Comparison of ENCODE assay signal across 27 cellular contexts in genomic region chr21:45147473-45148315, GRCh38.
DNase-seq lines count a peak whose midpoint lies in the region; ATAC-seq and TF ChIP-seq lines count a peak whose summit lies in the region.
"Had no signal": no experiment of that assay in that cellular context is flagged by ENCODE, and none has a peak within 500 bp of the region (broad histone marks: within the 10 kb centered on the region; RNA-seq: fewer than 3 reads in every experiment).

No MANE protein-coding gene starts in this region.

- no peak overlapping the region for H3K4me3 Mint-ChIP-seq in activated CD4-positive, alpha-beta memory T cell treated with anti-CD3 and anti-CD28 coated beads, Interleukin-2, amount 10 ng/mL, durations not matched to agents 7 days and 5 days
- H3K4me3 Mint-ChIP-seq in activated CD4-positive, alpha-beta memory T cell treated with anti-CD3 and anti-CD28 coated beads for 36 hours: no peak overlapping the region
- H3K4me3 Mint-ChIP-seq: activated CD4-positive, alpha-beta T cell treated with anti-CD3 and anti-CD28 coated beads, Interleukin-2, amount 10 ng/mL, durations not matched to agents 24 days and 14 days; activated naive CD8-positive, alpha-beta T cell treated with anti-CD3 and anti-CD28 coated beads, Interleukin-2, amount 10 ng/mL, durations not matched to agents 7 days and 5 days; memory B cell; stimulated activated naive CD8-positive, alpha-beta T cell treated with anti-CD3 and anti-CD28 coated beads, Interleukin-15, Interleukin-2, amounts not matched to agents 100 ng/mL and 50 ng/mL, for 24 hours had no signal

- H3K27me3 Mint-ChIP-seq in activated CD4-positive, alpha-beta memory T cell treated with anti-CD3 and anti-CD28 coated beads, Interleukin-2, amount 10 ng/mL, durations not matched to agents 7 days and 5 days: no peaks in the 10 kb centered on the region
- H3K27me3 Mint-ChIP-seq in activated CD4-positive, alpha-beta memory T cell treated with anti-CD3 and anti-CD28 coated beads for 36 hours: no peaks in the 10 kb centered on the region
- H3K27me3 Mint-ChIP-seq: activated CD4-positive, alpha-beta T cell treated with anti-CD3 and anti-CD28 coated beads, Interleukin-2, amount 10 ng/mL, durations not matched to agents 24 days and 14 days; activated naive CD8-positive, alpha-beta T cell treated with anti-CD3 and anti-CD28 coated beads, Interleukin-2, amount 10 ng/mL, durations not matched to agents 7 days and 5 days; stimulated activated naive CD8-positive, alpha-beta T cell treated with anti-CD3 and anti-CD28 coated beads, Interleukin-15, Interleukin-2, amounts not matched to agents 100 ng/mL and 50 ng/mL, for 24 hours had no signal

- H3K9me3 ChIP-seq in skeletal muscle satellite cell (replicated peaks; ENCODE audit: low read length): no peaks in the 10 kb centered on the region
- H3K9me3 ChIP-seq: transverse colon had no signal

- peaks cover 68% of the 10 kb centered on the region for H3K4me1 ChIP-seq in skeletal muscle satellite cell (ENCODE audit: control insufficient read depth, insufficient read depth, low read length)

- no peak for TF ChIP-seq POLR2A in GM18505 (IDR thresholded peaks at IDR 0.05; ENCODE audit: borderline replicate concordance, extremely low read depth, insufficient read depth, insufficient read length)

- POLR2A ChIA-PET in activated CD4-positive, alpha-beta memory T cell treated with anti-CD3 and anti-CD28 coated beads, Interleukin-2, amount 10 ng/mL, durations not matched to agents 7 days and 5 days (lab: Charles Lee): interaction anchor here (1.4 kb wide), 1 partner anchor 140 kb away, joined by 4 read pairs; the partner anchor contains the start of gene POFUT2
- POLR2A ChIA-PET in activated CD4-positive, alpha-beta memory T cell treated with anti-CD3 and anti-CD28 coated beads for 36 hours (lab: Charles Lee): no interaction called here

- peaks cover 23% of the 10 kb centered on the region for H3K4me1 Mint-ChIP-seq in activated CD4-positive, alpha-beta memory T cell treated with anti-CD3 and anti-CD28 coated beads, Interleukin-2, amount 10 ng/mL, durations not matched to agents 7 days and 5 days
- H3K4me1 Mint-ChIP-seq in activated CD4-positive, alpha-beta memory T cell treated with anti-CD3 and anti-CD28 coated beads for 36 hours (ENCODE audit: low read depth): peaks cover 11% of the 10 kb centered on the region

- peak overlapping the region; percentile 9 for H3K4me2 ChIP-seq in skeletal muscle satellite cell (ENCODE audit: low read length)
- H3K4me2 ChIP-seq: KMS-11 had no signal

- ATAC-seq in GM18505 (IDR thresholded peaks at IDR 0.05; ENCODE audit: unreplicated experiment) (no peak), GM19452 (IDR thresholded peaks at IDR 0.05; ENCODE audit: unreplicated experiment) (no peak)

- CTCF ChIA-PET in activated CD4-positive, alpha-beta memory T cell treated with anti-CD3 and anti-CD28 coated beads, Interleukin-2, amount 10 ng/mL, durations not matched to agents 7 days and 5 days (lab: Charles Lee): interaction anchor here (1.0 to 1.6 kb wide), 3 partner anchors 10 to 11 kb away, joined by 3 to 5 read pairs (median 3); no protein-coding TSS in a partner anchor
- CTCF ChIA-PET in activated CD4-positive, alpha-beta memory T cell treated with anti-CD3 and anti-CD28 coated beads for 36 hours (lab: Charles Lee): interaction anchor here (1.4 to 3.6 kb wide), 2 partner anchors 7 to 10 kb away, joined by 6 to 30 read pairs; no protein-coding TSS in a partner anchor

- DNase-seq in activated CD4-positive, alpha-beta memory T cell treated with anti-CD3 and anti-CD28 coated beads, Interleukin-2, amount 10 ng/mL, durations not matched to agents 7 days and 5 days: peak; percentile 13
- no peak for DNase-seq in activated CD4-positive, alpha-beta memory T cell treated with anti-CD3 and anti-CD28 coated beads for 36 hours
- DNase-seq in M059J (ENCODE audit: low read depth): peak; percentile 25
- DNase-seq in islet precursor cell: peak; percentile 52
- no peak for DNase-seq in NCI-H2081 treated with DMSO at 0.1 percent for 48 hours (lab: John Stamatoyannopoulos, UW)
- DNase-seq: activated CD4-positive, alpha-beta T cell treated with anti-CD3 and anti-CD28 coated beads, Interleukin-2, amount 10 ng/mL, durations not matched to agents 24 days and 14 days; activated naive CD8-positive, alpha-beta T cell treated with anti-CD3 and anti-CD28 coated beads, Interleukin-2, amount 10 ng/mL, durations not matched to agents 7 days and 5 days; AML-193; cerebellar nuclear complex; DMS53; GDM1; H7; kidney glomerular epithelial cell; MV-4-11; NCI-H146; NCI-H526; occipital lobe; stimulated activated CD4-positive, alpha-beta T cell treated with anti-CD3 and anti-CD28 coated beads, Interleukin-12 subunit alpha, Interleukin-12 subunit beta, amount 100 ng/mL, for 4 hours; stimulated activated CD4-positive, alpha-beta T cell treated with anti-CD3 and anti-CD28 coated beads, Interleukin-4, amount 100 ng/mL, for 4 hours; T-helper 2 cell; transverse colon had no signal

- H3K36me3 Mint-ChIP-seq in activated CD4-positive, alpha-beta memory T cell treated with anti-CD3 and anti-CD28 coated beads, Interleukin-2, amount 10 ng/mL, durations not matched to agents 7 days and 5 days (ENCODE audit: low read depth): peaks cover 13% of the 10 kb centered on the region
- H3K36me3 Mint-ChIP-seq in activated CD4-positive, alpha-beta memory T cell treated with anti-CD3 and anti-CD28 coated beads for 36 hours: peaks cover 9% of the 10 kb centered on the region

- no peaks in the 10 kb centered on the region for H3K9me3 Mint-ChIP-seq in activated CD4-positive, alpha-beta memory T cell treated with anti-CD3 and anti-CD28 coated beads, Interleukin-2, amount 10 ng/mL, durations not matched to agents 7 days and 5 days
- H3K9me3 Mint-ChIP-seq in activated CD4-positive, alpha-beta memory T cell treated with anti-CD3 and anti-CD28 coated beads for 36 hours: no peaks in the 10 kb centered on the region
- H3K9me3 Mint-ChIP-seq: activated CD4-positive, alpha-beta T cell treated with anti-CD3 and anti-CD28 coated beads, Interleukin-2, amount 10 ng/mL, durations not matched to agents 24 days and 14 days; activated naive CD8-positive, alpha-beta T cell treated with anti-CD3 and anti-CD28 coated beads, Interleukin-2, amount 10 ng/mL, durations not matched to agents 7 days and 5 days; memory B cell; stimulated activated naive CD8-positive, alpha-beta T cell treated with anti-CD3 and anti-CD28 coated beads, Interleukin-15, Interleukin-2, amounts not matched to agents 100 ng/mL and 50 ng/mL, for 24 hours had no signal

- peak overlapping the region; percentile 28 for H3K9ac ChIP-seq in skeletal muscle satellite cell (ENCODE audit: low read depth, low read length)
- H3K9ac ChIP-seq: KMS-11 had no signal

- intact Hi-C loops in activated CD4-positive, alpha-beta memory T cell treated with anti-CD3 and anti-CD28 coated beads for 36 hours (cut with micrococcal nuclease): no loop called here

- no peaks in the 10 kb centered on the region for H3K27me3 ChIP-seq in skeletal muscle satellite cell (ENCODE audit: control insufficient read depth, insufficient read depth, low read length)
- H3K27me3 ChIP-seq: transverse colon had no signal

- no peak overlapping the region for H3K27ac Mint-ChIP-seq in activated CD4-positive, alpha-beta memory T cell treated with anti-CD3 and anti-CD28 coated beads, Interleukin-2, amount 10 ng/mL, durations not matched to agents 7 days and 5 days
- no peak overlapping the region for H3K27ac Mint-ChIP-seq in activated CD4-positive, alpha-beta memory T cell treated with anti-CD3 and anti-CD28 coated beads for 36 hours
- H3K27ac Mint-ChIP-seq: activated CD4-positive, alpha-beta T cell treated with anti-CD3 and anti-CD28 coated beads, Interleukin-2, amount 10 ng/mL, durations not matched to agents 24 days and 14 days; activated naive CD8-positive, alpha-beta T cell treated with anti-CD3 and anti-CD28 coated beads, Interleukin-2, amount 10 ng/mL, durations not matched to agents 7 days and 5 days; stimulated activated naive CD8-positive, alpha-beta T cell treated with anti-CD3 and anti-CD28 coated beads, Interleukin-15, Interleukin-2, amounts not matched to agents 100 ng/mL and 50 ng/mL, for 24 hours had no signal

- H3K4me3 ChIP-seq in skeletal muscle satellite cell (ENCODE audit: low read length): no peak overlapping the region
- H3K4me3 ChIP-seq: transverse colon had no signal

- peaks cover 34% of the 10 kb centered on the region for H3K36me3 ChIP-seq in skeletal muscle satellite cell (ENCODE audit: insufficient read depth, low read length)
- H3K36me3 ChIP-seq: transverse colon had no signal

Comparison
In these comparisons a context has a peak if more than half of its experiments do, and no peak if none do; other contexts are left out.
1. DNase-seq: peak in activated CD4-positive, alpha-beta memory T cell treated with anti-CD3 and anti-CD28 coated beads, Interleukin-2, amount 10 ng/mL, durations not matched to agents 7 days and 5 days (single experiment), M059J (single experiment) and islet precursor cell (single experiment); none in activated CD4-positive, alpha-beta memory T cell treated with anti-CD3 and anti-CD28 coated beads for 36 hours (single experiment) and NCI-H2081 treated with DMSO at 0.1 percent for 48 hours (single experiment).